In the genomic region with DNA sequence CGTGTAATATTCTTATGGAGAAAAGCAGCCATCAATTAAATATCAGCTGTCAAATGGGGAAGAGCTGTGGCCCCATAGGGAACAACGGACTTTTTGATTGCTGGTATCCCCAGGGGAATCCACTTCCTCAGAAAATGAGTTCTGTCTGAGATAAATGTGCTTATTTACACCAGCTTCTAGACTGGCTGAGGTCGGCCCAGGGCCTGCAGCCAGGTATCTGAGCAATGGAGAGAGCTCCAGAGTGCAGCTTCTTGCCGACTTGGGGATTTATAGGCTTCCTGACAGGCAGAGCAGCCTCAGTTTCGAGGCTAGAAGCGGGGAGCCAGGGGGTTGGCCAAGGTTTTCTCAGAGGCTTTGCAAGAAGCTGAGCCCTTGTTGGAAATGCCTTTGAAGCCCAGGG, we compare ENCODE assay signal across 10 cellular contexts.
A peak's percentile ranks its signal among the peaks of the same experiment; 100 is the strongest.
DNase-seq lines count a peak whose midpoint lies in the region; ATAC-seq, FAIRE-seq and TF ChIP-seq lines count a peak whose summit lies in the region.
"Had no signal": no experiment of that assay in that cellular context is flagged by ENCODE, and none has a peak within 500 bp of the region (broad histone marks: within the 10 kb centered on the region; RNA-seq: fewer than 3 reads in every experiment).

No MANE protein-coding gene starts in this region.

- peaks cover 8% of the 10 kb centered on the region for H3K36me3 Mint-ChIP-seq in HFFc6 (ENCODE audit: low read depth)
- H3K36me3 Mint-ChIP-seq in naive thymus-derived CD4-positive, alpha-beta T cell = no peaks in the 10 kb centered on the region
- no peaks in the 10 kb centered on the region for H3K36me3 Mint-ChIP-seq in CD4-positive, alpha-beta T cell (ENCODE audit: low read depth)

- no peak for TF ChIP-seq POLR2A in spleen (IDR thresholded peaks at IDR 0.05)

- WGBS in spleen, 5 donors = 20 to 39% (median 32%) methylated on average over 6 of the region's 6 CpGs

- CTCF ChIA-PET in naive thymus-derived CD4-positive, alpha-beta T cell (lab: Charles Lee) = no interaction called here
- CTCF ChIA-PET in CD4-positive, alpha-beta T cell (lab: Charles Lee) = no interaction called here

- peaks cover 91% of the 10 kb centered on the region for H3K4me1 Mint-ChIP-seq in HFFc6 (ENCODE audit: low read depth)
- no peaks in the 10 kb centered on the region for H3K4me1 Mint-ChIP-seq in naive thymus-derived CD4-positive, alpha-beta T cell
- no peaks in the 10 kb centered on the region for H3K4me1 Mint-ChIP-seq in CD4-positive, alpha-beta T cell (ENCODE audit: low read depth)

- H3K9me3 ChIP-seq in kidney (ENCODE audit: control insufficient read depth in 1 of 2, low read length in 2 of 2) (no peaks in the 10 kb centered on the region), spleen (no peaks in the 10 kb centered on the region)
- H3K9me3 ChIP-seq in naive thymus-derived CD4-positive, alpha-beta T cell (ENCODE audit: control insufficient read depth in 2 of 3, low read length in 3 of 3) = no peaks in the 10 kb centered on the region
- no peaks in the 10 kb centered on the region for H3K9me3 ChIP-seq in CD4-positive, alpha-beta T cell (ENCODE audit: control insufficient read depth, low read length)

- ATAC-seq in naive thymus-derived CD4-positive, alpha-beta T cell = no peak
- no peak for ATAC-seq in CD4-positive, alpha-beta T cell (ENCODE audit: poor library complexity)

- H3K4me3 Mint-ChIP-seq in HFFc6 = peak overlapping the region; percentile 65
- no peak overlapping the region for H3K4me3 Mint-ChIP-seq in naive thymus-derived CD4-positive, alpha-beta T cell
- H3K4me3 Mint-ChIP-seq in CD4-positive, alpha-beta T cell = no peak overlapping the region
- H3K4me3 Mint-ChIP-seq: T-helper 1 cell treated with Interleukin-12 subunit alpha and Interleukin-12 subunit beta and Interleukin-4 antibody, amounts not matched to agents 30 μg/mL and 1 μg/mL, for 36 hours had no signal

- no peak for TF ChIP-seq CTCF in HFFc6 (IDR thresholded peaks at IDR 0.05)
- no peak for TF ChIP-seq CTCF in VCaP (conservative IDR thresholded peaks at IDR 0.05)
- TF ChIP-seq CTCF in kidney (IDR thresholded peaks at IDR 0.05; ENCODE audit: borderline replicate concordance, extremely low read depth, insufficient read depth) = no peak
- no peak for TF ChIP-seq CTCF in spleen (IDR thresholded peaks at IDR 0.05 in 8 of 11, conservative IDR thresholded peaks at IDR 0.05 in 3 of 11)
- no peak for TF ChIP-seq CTCF in CD4-positive, alpha-beta T cell (IDR thresholded peaks at IDR 0.05)

- no peaks in the 10 kb centered on the region for H3K9me3 Mint-ChIP-seq in HFFc6
- H3K9me3 Mint-ChIP-seq in naive thymus-derived CD4-positive, alpha-beta T cell = no peaks in the 10 kb centered on the region
- no peaks in the 10 kb centered on the region for H3K9me3 Mint-ChIP-seq in CD4-positive, alpha-beta T cell
- H3K9me3 Mint-ChIP-seq: T-helper 1 cell treated with Interleukin-12 subunit alpha and Interleukin-12 subunit beta and Interleukin-4 antibody, amounts not matched to agents 30 μg/mL and 1 μg/mL, for 36 hours had no signal

- intact Hi-C loops in kidney (cut with DNase I) = no loop called here
- intact Hi-C loops in spleen (cut with DNase I; ENCODE audit: low total_unique reads) = no loop called here
- intact Hi-C loops in naive thymus-derived CD4-positive, alpha-beta T cell (cut with micrococcal nuclease) = no loop called here
- intact Hi-C loops in posterior cingulate gyrus (cut with DNase I) = no loop called here
- intact Hi-C loops in CD4-positive, alpha-beta T cell (cut with DNase I, micrococcal nuclease) = no loop called here

- H3K4me3 ChIP-seq in kidney (ENCODE audit: low read length in 2 of 2) = peak overlapping the region in 1 of 2 donors; percentile 0
- no peak overlapping the region for H3K4me3 ChIP-seq in spleen
- H3K4me3 ChIP-seq in naive thymus-derived CD4-positive, alpha-beta T cell (ENCODE audit: low read length) = no peak overlapping the region

- peaks cover 4% of the 10 kb centered on the region for H3K27me3 Mint-ChIP-seq in HFFc6 (ENCODE audit: insufficient read depth)
- peaks cover 0 to 16% (median 7%) of the 10 kb centered on the region in 5 donors for H3K27me3 Mint-ChIP-seq in naive thymus-derived CD4-positive, alpha-beta T cell
- H3K27me3 Mint-ChIP-seq in CD4-positive, alpha-beta T cell = peaks cover 5% of the 10 kb centered on the region

- FAIRE-seq in kidney (lab: Jason Lieb, UNC) = no peak

- POLR2A ChIA-PET in naive thymus-derived CD4-positive, alpha-beta T cell (lab: Charles Lee) = no interaction called here
- POLR2A ChIA-PET in CD4-positive, alpha-beta T cell (lab: Charles Lee) = no interaction called here

- peaks cover 0 to 13% (median 0%) of the 10 kb centered on the region in 7 donors for H3K27me3 ChIP-seq in spleen (replicated peaks in 1 of 7)
- no peaks in the 10 kb centered on the region for H3K27me3 ChIP-seq in naive thymus-derived CD4-positive, alpha-beta T cell (ENCODE audit: control insufficient read depth in 2 of 2, insufficient read depth in 2 of 2, low read length in 2 of 2)
- peaks cover 3% of the 10 kb centered on the region for H3K27me3 ChIP-seq in CD4-positive, alpha-beta T cell (ENCODE audit: control insufficient read depth, insufficient read depth, low read length)

- H3K9ac ChIP-seq in kidney (ENCODE audit: low read length in 2 of 2) = peak overlapping the region in 1 of 2 donors; percentile 68

- DNase-seq in HFFc6 = no peak
- peak; percentile 59 for DNase-seq in kidney
- no peak for DNase-seq in spleen
- DNase-seq in 8988T = no peak
- no peak for DNase-seq in naive thymus-derived CD4-positive, alpha-beta T cell
- DNase-seq in posterior cingulate gyrus = no peak
- no peak for DNase-seq in CD4-positive, alpha-beta T cell
- DNase-seq: activated T-cell treated with anti-CD3 and anti-CD28 coated beads, Interleukin-2, amount 50 U/mL, for 48 hours had no signal

- H3K36me3 ChIP-seq in kidney (ENCODE audit: control insufficient read depth in 1 of 2, insufficient read depth in 2 of 2, low read length in 2 of 2) (no peaks in the 10 kb centered on the region), spleen (no peaks in the 10 kb centered on the region)
- no peaks in the 10 kb centered on the region for H3K36me3 ChIP-seq in naive thymus-derived CD4-positive, alpha-beta T cell (ENCODE audit: control insufficient read depth in 2 of 3, insufficient read depth in 3 of 3, low read length in 3 of 3)

- H3K27ac ChIP-seq in VCaP (peak overlapping the region; percentile 91), kidney (ENCODE audit: low read depth in 2 of 2, low read length in 2 of 2) (peak overlapping the region; percentile 93 to 96), spleen (peak overlapping the region; percentile 48 to 83 (median 76))
- no peak overlapping the region for H3K27ac ChIP-seq in naive thymus-derived CD4-positive, alpha-beta T cell (ENCODE audit: low read depth, low read length)
- H3K27ac ChIP-seq in CD4-positive, alpha-beta T cell (ENCODE audit: low read depth, low read length) = no peak overlapping the region

- H3K4me1 ChIP-seq in kidney (ENCODE audit: control insufficient read depth in 1 of 2, insufficient read depth in 1 of 2, low read depth in 1 of 2, low read length in 2 of 2) (peaks cover 49 to 52% of the 10 kb centered on the region in 2 donors), spleen (peaks cover 4 to 42% (median 26%) of the 10 kb centered on the region in 6 donors)
- no peaks in the 10 kb centered on the region for H3K4me1 ChIP-seq in naive thymus-derived CD4-positive, alpha-beta T cell (ENCODE audit: control insufficient read depth in 2 of 2, insufficient read depth in 2 of 2, low read length in 2 of 2)

- peak overlapping the region; percentile 97 for H3K27ac Mint-ChIP-seq in HFFc6
- H3K27ac Mint-ChIP-seq in naive thymus-derived CD4-positive, alpha-beta T cell = no peak overlapping the region
- no peak overlapping the region for H3K27ac Mint-ChIP-seq in CD4-positive, alpha-beta T cell
- H3K27ac Mint-ChIP-seq: T-helper 1 cell treated with Interleukin-12 subunit alpha and Interleukin-12 subunit beta and Interleukin-4 antibody, amounts not matched to agents 30 μg/mL and 1 μg/mL, for 36 hours had no signal

Comparison
In these comparisons a context has a peak if more than half of its experiments do, and no peak if none do; other contexts are left out.
1. H3K27ac ChIP-seq: peak in VCaP (single experiment), kidney (2 of 2) and spleen (8 of 8); none in naive thymus-derived CD4-positive, alpha-beta T cell (single experiment) and CD4-positive, alpha-beta T cell (single experiment).